In genomic region chr4:124869978-124870495, GRCh38 we compare ENCODE assay signal across 22 cellular contexts.
DNase-seq lines count a peak whose midpoint lies in the region; ATAC-seq, FAIRE-seq and TF ChIP-seq lines count a peak whose summit lies in the region.
"Had no signal": no experiment of that assay in that cellular context is flagged by ENCODE, and none has a peak within 500 bp of the region (broad histone marks: within the 10 kb centered on the region; RNA-seq: fewer than 3 reads in every experiment).

No MANE protein-coding gene starts in this region.

- H3K9me3 ChIP-seq in H1 (ENCODE audit: insufficient read depth in 2 of 2, low read depth in 1 of 2, low read length in 1 of 2), result no peaks in the 10 kb centered on the region; a peak in 1 of 4 replicates
- no peaks in the 10 kb centered on the region for H3K9me3 ChIP-seq in lung (ENCODE audit: control insufficient read depth in 2 of 2, insufficient read depth in 1 of 2, low read length in 1 of 2)
- no peaks in the 10 kb centered on the region for H3K9me3 ChIP-seq in upper lobe of right lung
- H3K9me3 ChIP-seq: BE2C had no signal

- H3K56ac ChIP-seq in H1 (replicated peaks; ENCODE audit: insufficient read length, low read depth, low read length), result no peak overlapping the region

- no peak overlapping the region for H4K8ac ChIP-seq in H1 (ENCODE audit: extremely low read depth, insufficient read depth, low read length)

- no peaks in the 10 kb centered on the region for H4K20me1 ChIP-seq in H1 (replicated peaks in 1 of 2; ENCODE audit: control insufficient read depth in 1 of 2, insufficient read depth in 2 of 2, low read length in 2 of 2)

- 92% methylated on average over 6 of the region's 6 CpGs; no CpG with 5 or more reads in 1 of the 2 experiments for WGBS in H1 (ENCODE audit: extremely low coverage in 1 of 2, insufficient coverage in 1 of 2, insufficient read length in 1 of 2, insufficient replicate concordance in 2 of 2, low coverage in 1 of 2, low lambda C conversion rate in 2 of 2, missing lambda C conversion rate in 1 of 2), 2 experiments
- WGBS in lung, 2 donors, result 59 to 80% methylated on average over 6 of the region's 6 CpGs

- no peak for TF ChIP-seq EP300 in H1 (IDR thresholded peaks at IDR 0.05; ENCODE audit: borderline replicate concordance in 1 of 2, low read depth in 2 of 2, low read length in 2 of 2)

- no peak overlapping the region for H4K91ac ChIP-seq in H1 (replicated peaks; ENCODE audit: insufficient read length, low read length)

- intact Hi-C loops in upper lobe of right lung (cut with DNase I), result no loop called here
- intact Hi-C loops in activated naive CD4-positive, alpha-beta T cell treated with anti-CD3 and anti-CD28 coated beads for 36 hours (cut with micrococcal nuclease), result no loop called here

- H2BK15ac ChIP-seq in H1 (ENCODE audit: low read length), result no peak overlapping the region

- DNase-seq in H1 (ENCODE audit: low read depth in 1 of 2, low spot score in 2 of 2) (no peak), lung (ENCODE audit: low spot score) (no peak), upper lobe of right lung (no peak), NCI-H82 (lab: John Stamatoyannopoulos, UW) (no peak)
- no peak for DNase-seq in activated CD4-positive, alpha-beta T cell treated with anti-CD3 and anti-CD28 coated beads, Interleukin-2, amount 50 U/mL, for 48 hours
- no peak for DNase-seq in activated naive CD4-positive, alpha-beta T cell treated with anti-CD3 and anti-CD28 coated beads for 36 hours
- DNase-seq: ACHN; BE2C; C1 segment of cervical spinal cord; CD4-positive, CD25-positive, alpha-beta regulatory T cell; CD8-positive, alpha-beta memory T cell; COR-L47; DMS 273 treated with DMSO at 0.1 percent for 48 hours; DMS53; DND-41; EL; H7; HFFc6 had no signal

- H2BK20ac ChIP-seq in H1 (ENCODE audit: low read length), result no peak overlapping the region

- H3K79me1 ChIP-seq in H1 (ENCODE audit: low read depth, low read length), result no peaks in the 10 kb centered on the region

- H3K4me2 ChIP-seq in H1 (ENCODE audit: insufficient read depth in 1 of 2, low read depth in 2 of 2, low read length in 2 of 2), result no peak overlapping the region

- H2AK5ac ChIP-seq in H1 (ENCODE audit: low read depth, low read length), result no peak overlapping the region

- no peaks in the 10 kb centered on the region for H3K36me3 Mint-ChIP-seq in activated naive CD4-positive, alpha-beta T cell treated with anti-CD3 and anti-CD28 coated beads for 36 hours (ENCODE audit: low read depth)
- H3K36me3 Mint-ChIP-seq: CD4-positive, CD25-positive, alpha-beta regulatory T cell; CD8-positive, alpha-beta memory T cell had no signal

- no peak for FAIRE-seq in H1 (lab: Jason Lieb, UNC)
- FAIRE-seq: A204.1, GM12878, GM19239 had no signal

- CTCF ChIA-PET in H1 (lab: Charles Lee; ENCODE audit: partially characterized antibody), result interaction anchor here (1.4 kb wide), 1 partner anchor 13 kb away, joined by 3 read pairs; no protein-coding TSS in a partner anchor
- CTCF ChIA-PET in activated naive CD4-positive, alpha-beta T cell treated with anti-CD3 and anti-CD28 coated beads for 36 hours (lab: Charles Lee), result no interaction called here

- H3K4me1 Mint-ChIP-seq in activated naive CD4-positive, alpha-beta T cell treated with anti-CD3 and anti-CD28 coated beads for 36 hours (ENCODE audit: low read depth), result no peaks in the 10 kb centered on the region
- H3K4me1 Mint-ChIP-seq: CD4-positive, CD25-positive, alpha-beta regulatory T cell; CD8-positive, alpha-beta memory T cell had no signal

- no peak overlapping the region for H2BK5ac ChIP-seq in H1 (ENCODE audit: low read depth, low read length)

- no peaks in the 10 kb centered on the region for H3K23me2 ChIP-seq in H1 (ENCODE audit: low read depth, low read length)

- ATAC-seq in lung (ENCODE audit: insufficient read depth, low FRiP score), result peak; percentile 34
- ATAC-seq in upper lobe of right lung, result peak; percentile 47
- ATAC-seq: GM12878, HCT116 had no signal

- H3K36me3 ChIP-seq in H1 (ENCODE audit: control insufficient read depth in 2 of 4, insufficient read depth in 4 of 4, low read length in 3 of 4) (no peaks in the 10 kb centered on the region), lung (ENCODE audit: control insufficient read depth in 2 of 2, insufficient read depth in 2 of 2, low read length in 2 of 2) (no peaks in the 10 kb centered on the region), upper lobe of right lung (no peaks in the 10 kb centered on the region)
- H3K36me3 ChIP-seq: BE2C had no signal

- no peak overlapping the region for H3K27ac Mint-ChIP-seq in activated naive CD4-positive, alpha-beta T cell treated with anti-CD3 and anti-CD28 coated beads for 36 hours
- H3K27ac Mint-ChIP-seq: CD4-positive, CD25-positive, alpha-beta regulatory T cell; CD8-positive, alpha-beta memory T cell; HFFc6 had no signal

- H3K79me2 ChIP-seq in H1 (ENCODE audit: control insufficient read depth in 1 of 2, insufficient read depth in 2 of 2, low read length in 2 of 2), result no peaks in the 10 kb centered on the region

- H3K27me3 Mint-ChIP-seq in activated naive CD4-positive, alpha-beta T cell treated with anti-CD3 and anti-CD28 coated beads for 36 hours (ENCODE audit: low read depth), result no peaks in the 10 kb centered on the region
- H3K27me3 Mint-ChIP-seq: CD4-positive, CD25-positive, alpha-beta regulatory T cell; CD8-positive, alpha-beta memory T cell had no signal

- no peak for TF ChIP-seq RAD21 in H1 (IDR thresholded peaks at IDR 0.05 in 1 of 2, conservative IDR thresholded peaks at IDR 0.05 in 1 of 2; ENCODE audit: low read depth in 2 of 2, low read length in 2 of 2)

- H3K27me3 ChIP-seq in H1 (replicated peaks in 1 of 4; ENCODE audit: control insufficient read depth in 3 of 4, extremely low read depth in 1 of 4, insufficient read depth in 3 of 4, low read length in 3 of 4) (0 out of 7 replicates have a peak, but pooled peaks cover 0 to under 1% (median 0%) of the 10 kb centered on the region in 4 experiments), lung (ENCODE audit: control insufficient read depth, insufficient read depth) (no peaks in the 10 kb centered on the region), upper lobe of right lung (no peaks in the 10 kb centered on the region)
- H3K27me3 ChIP-seq: BE2C had no signal

- H3K14ac ChIP-seq in H1 (ENCODE audit: insufficient read length), result no peak overlapping the region

- H2AFZ ChIP-seq in H1 (ENCODE audit: low read length), result 0 out of 2 replicates have a peak overlapping the region, but pooled peaks have one; percentile 37

- no peak overlapping the region for H3K4me3 ChIP-seq in H1 (ENCODE audit: extremely low read depth in 1 of 4, insufficient read depth in 2 of 4, low read depth in 3 of 4, low read length in 4 of 4)
- no peak overlapping the region for H3K4me3 ChIP-seq in lung
- H3K4me3 ChIP-seq in upper lobe of right lung, result no peak overlapping the region
- H3K4me3 ChIP-seq: GM12878 had no signal

- TF ChIP-seq CTCF in H1 (IDR thresholded peaks at IDR 0.05; ENCODE audit: control extremely low read depth in 1 of 3, insufficient read depth in 1 of 3, low read depth in 1 of 3, low read length in 3 of 3), result no peak
- TF ChIP-seq CTCF in lung (IDR thresholded peaks at IDR 0.05; ENCODE audit: control extremely low read depth, extremely low read depth), result no peak
- no peak for TF ChIP-seq CTCF in upper lobe of right lung (IDR thresholded peaks at IDR 0.05)

- POLR2A ChIA-PET in H1 (lab: Charles Lee; ENCODE audit: partially characterized antibody), result no interaction called here

- H3K27ac ChIP-seq in H1 (ENCODE audit: low read depth, low read length), result no peak overlapping the region
- H3K27ac ChIP-seq in lung (ENCODE audit: low read depth in 1 of 2, low read length in 1 of 2), result no peak overlapping the region
- H3K27ac ChIP-seq in upper lobe of right lung, result no peak overlapping the region

- no peak for TF ChIP-seq POLR2A in H1 (IDR thresholded peaks at IDR 0.05; ENCODE audit: control extremely low read depth in 1 of 2, low read depth in 2 of 2, low read length in 2 of 2)

- no peak overlapping the region for H2BK120ac ChIP-seq in H1 (replicated peaks; ENCODE audit: low read depth, low read length)

- H2BK12ac ChIP-seq in H1 (ENCODE audit: low read depth, low read length), result no peak overlapping the region

- H3K18ac ChIP-seq in H1 (ENCODE audit: extremely low read depth, low read length), result no peak overlapping the region

- H3K4me1 ChIP-seq in H1 (replicated peaks in 1 of 4; ENCODE audit: control insufficient read depth in 3 of 4, insufficient read depth in 4 of 4, low read length in 3 of 4) (peaks cover 0 to 11% (median 6%) of the 10 kb centered on the region in 4 experiments; a peak in 5 of 7 replicates), lung (ENCODE audit: control insufficient read depth in 2 of 2, insufficient read depth in 2 of 2, low read length in 2 of 2) (no peaks in the 10 kb centered on the region), upper lobe of right lung (no peaks in the 10 kb centered on the region)
- H3K4me1 ChIP-seq: BE2C had no signal

- no peak overlapping the region for H3K23ac ChIP-seq in H1 (ENCODE audit: insufficient read length)

- H3K9ac ChIP-seq in H1 (replicated peaks in 1 of 4; ENCODE audit: extremely low read depth in 1 of 4, low read depth in 3 of 4, low read length in 3 of 4), result no peak overlapping the region

- no peak overlapping the region for H4K5ac ChIP-seq in H1 (ENCODE audit: insufficient read length, low read depth, low read length)

- no peak overlapping the region for H3K4me3 Mint-ChIP-seq in activated naive CD4-positive, alpha-beta T cell treated with anti-CD3 and anti-CD28 coated beads for 36 hours
- H3K4me3 Mint-ChIP-seq: CD4-positive, CD25-positive, alpha-beta regulatory T cell; CD8-positive, alpha-beta memory T cell; HFFc6 had no signal

- H3K9me3 Mint-ChIP-seq in activated naive CD4-positive, alpha-beta T cell treated with anti-CD3 and anti-CD28 coated beads for 36 hours, result peaks cover 1% of the 10 kb centered on the region
- H3K9me3 Mint-ChIP-seq: HFFc6 had no signal

- no peak overlapping the region for H3K4ac ChIP-seq in H1 (replicated peaks; ENCODE audit: insufficient read length, low read depth, low read length)

TF ChIP-seq in H1, 55 proteins besides CTCF, POLR2A, EP300 and RAD21 (continues in another document):
- no peak for TF ChIP-seq E2F6 (IDR thresholded peaks at IDR 0.05)
- TF ChIP-seq JUN (IDR thresholded peaks at IDR 0.05; ENCODE audit: low read depth, low read length), result no peak
- no peak for TF ChIP-seq EZH2 (IDR thresholded peaks at IDR 0.05; ENCODE audit: low read depth, low read length, severe bottlenecking)
- TF ChIP-seq KDM4A (IDR thresholded peaks at IDR 0.05; ENCODE audit: low read depth, low read length, severe bottlenecking), result no peak
- no peak for TF ChIP-seq BACH1 (IDR thresholded peaks at IDR 0.05; ENCODE audit: low read length)
- TF ChIP-seq KDM1A (IDR thresholded peaks at IDR 0.05; ENCODE audit: borderline replicate concordance, low read length), result no peak
- no peak for TF ChIP-seq BCL11A (IDR thresholded peaks at IDR 0.05; ENCODE audit: low read depth in 2 of 2, low read length in 2 of 2)
